ENCODE assay signal across 1 cellular context in genomic region chr7:141674702-141675101, GRCh38.
TF ChIP-seq lines count a peak whose summit lies in the region.

No MANE protein-coding gene starts in this region.

TF ChIP-seq in GM12878, 131 proteins besides CTCF, POLR2A, EP300 and RAD21:
- TF ChIP-seq ATF7 (IDR thresholded peaks at IDR 0.05; ENCODE audit: low read depth) (no peak), SREBF1 (IDR thresholded peaks at IDR 0.05; ENCODE audit: low read length) (no peak), ATF3 (IDR thresholded peaks at IDR 0.05; ENCODE audit: borderline replicate concordance, extremely low read depth, low read depth, low read length) (no peak), KDM1A (IDR thresholded peaks at IDR 0.05; ENCODE audit: borderline replicate concordance) (no peak), NFYA (IDR thresholded peaks at IDR 0.05; ENCODE audit: borderline replicate concordance, low read depth, low read length) (no peak), SUPT20H (IDR thresholded peaks at IDR 0.05; ENCODE audit: borderline replicate concordance, control insufficient read depth, low read depth, low read length) (no peak), ZBTB11 (CRISPR knock-in tag; IDR thresholded peaks at IDR 0.05) (no peak), MLLT1 (IDR thresholded peaks at IDR 0.05) (no peak), ZNF24 (IDR thresholded peaks at IDR 0.05) (no peak), RAD51 (IDR thresholded peaks at IDR 0.05) (no peak), HDAC6 (IDR thresholded peaks at IDR 0.05; ENCODE audit: unreplicated experiment) (no peak), STAT1 (conservative IDR thresholded peaks at IDR 0.05) (no peak), GATAD2B (conservative IDR thresholded peaks at IDR 0.05; ENCODE audit: low read depth) (no peak), POLR2AphosphoS2 (IDR thresholded peaks at IDR 0.05; ENCODE audit: low read depth, low read length) (no peak), MYC (IDR thresholded peaks at IDR 0.05; ENCODE audit: insufficient read depth, insufficient read length, insufficient replicate concordance, low read length, severe bottlenecking) (no peak), SMAD5 (IDR thresholded peaks at IDR 0.05; ENCODE audit: low read depth) (no peak), CREM (IDR thresholded peaks at IDR 0.05; ENCODE audit: low read depth) (no peak), CUX1 (IDR thresholded peaks at IDR 0.05; ENCODE audit: insufficient replicate concordance, low read depth, low read length) (no peak), PKNOX1 (IDR thresholded peaks at IDR 0.05) (no peak)
TF ChIP-seq in GM12878: peak in this region for 0.
